ENCODE assay signal across 14 cellular contexts in genomic region chr13:97249093-97249787, GRCh38. TPM values are rescaled to one million over a fixed set of nuclear protein-coding genes. Genes with fewer than 3 reads are reported as not detected.
DNase-seq lines count a peak whose midpoint lies in the region; TF ChIP-seq lines count a peak whose summit lies in the region.
"Had no signal": no experiment of that assay in that cellular context is flagged by ENCODE, and none has a peak within 500 bp of the region (broad histone marks: within the 10 kb centered on the region; RNA-seq: fewer than 3 reads in every experiment).

No MANE protein-coding gene starts in this region.

- H3K79me1 ChIP-seq in neuronal stem cell (ENCODE audit: low read depth, low read length), result no peaks in the 10 kb centered on the region

- H2BK15ac ChIP-seq in neuronal stem cell (ENCODE audit: low read length), result no peak overlapping the region

- WGBS in neuronal stem cell (ENCODE audit: extremely low coverage in 2 of 2, insufficient read length in 2 of 2, insufficient replicate concordance in 1 of 2), 2 donors, result no CpG with 5 or more reads among the region's 5 CpGs

- H3K36me3 Mint-ChIP-seq in HFFc6 (ENCODE audit: low read depth) (peaks cover 10% of the 10 kb centered on the region), chondrocyte (ENCODE audit: low read depth) (no peaks in the 10 kb centered on the region)

- no peak overlapping the region for H2AFZ ChIP-seq in neuronal stem cell (ENCODE audit: low read length)

- H3K4me2 ChIP-seq in neuronal stem cell (ENCODE audit: insufficient read depth, low read length, poor library complexity, severe bottlenecking), result no peak overlapping the region
- H3K4me2 ChIP-seq: BLaER1 treated with 17β-estradiol and CSF1 and Interleukin-3, amounts not matched to agents 10 nM and 100 nM had no signal

- H4K91ac ChIP-seq in neuronal stem cell (ENCODE audit: low read depth, low read length, poor library complexity), result no peak overlapping the region

- H3K14ac ChIP-seq in neuronal stem cell (ENCODE audit: low read length), result no peak overlapping the region

- H3K9me3 Mint-ChIP-seq in HFFc6 (no peaks in the 10 kb centered on the region), chondrocyte (ENCODE audit: low read depth) (no peaks in the 10 kb centered on the region)

- H2AK5ac ChIP-seq in neuronal stem cell (ENCODE audit: low read depth, low read length), result no peak overlapping the region

- no peak overlapping the region for H4K8ac ChIP-seq in neuronal stem cell (ENCODE audit: low read depth, low read length)

- H3K36me3 ChIP-seq in neuronal stem cell (replicated peaks in 1 of 2; ENCODE audit: control insufficient read depth in 2 of 2, insufficient read depth in 2 of 2, low read length in 2 of 2), result no peaks in the 10 kb centered on the region

- H3K27ac ChIP-seq in skin epidermis, result peak overlapping the region in 13 of 21 experiments; percentile 3 to 79 (median 35)
- H3K27ac ChIP-seq in neuronal stem cell (replicated peaks; ENCODE audit: low read length), result no peak overlapping the region
- H3K27ac ChIP-seq: BLaER1 treated with 17β-estradiol and CSF1 and Interleukin-3, amounts not matched to agents 10 nM and 100 nM; VCaP had no signal

- no peak overlapping the region for H2BK5ac ChIP-seq in neuronal stem cell (ENCODE audit: low read length)

- no peak overlapping the region for H3K4ac ChIP-seq in neuronal stem cell (ENCODE audit: low read length)

- H3K9me3 ChIP-seq in neuronal stem cell (replicated peaks in 1 of 2; ENCODE audit: control insufficient read depth in 2 of 2, insufficient read depth in 1 of 2, low read depth in 1 of 2, low read length in 2 of 2), result no peaks in the 10 kb centered on the region

- H3K18ac ChIP-seq in neuronal stem cell (ENCODE audit: low read length), result no peak overlapping the region

- H3K27me3 Mint-ChIP-seq in HFFc6 (ENCODE audit: insufficient read depth) (no peaks in the 10 kb centered on the region), chondrocyte (ENCODE audit: low read depth) (no peaks in the 10 kb centered on the region)

- peaks cover 3 to 4% of the 10 kb centered on the region in 2 donors for H3K4me1 ChIP-seq in neuronal stem cell (ENCODE audit: control insufficient read depth in 2 of 2, insufficient read depth in 1 of 2, low read depth in 1 of 2, low read length in 2 of 2)
- H3K4me1 ChIP-seq: BLaER1 treated with 17β-estradiol and CSF1 and Interleukin-3, amounts not matched to agents 10 nM and 100 nM had no signal

- H3K4me3 ChIP-seq in skin epidermis, result no peak overlapping the region
- no peak overlapping the region for H3K4me3 ChIP-seq in neuronal stem cell (ENCODE audit: low read length in 2 of 2)
- H3K4me3 ChIP-seq: BLaER1 treated with 17β-estradiol and CSF1 and Interleukin-3, amounts not matched to agents 10 nM and 100 nM; lung had no signal

- no peak overlapping the region for H3K23ac ChIP-seq in neuronal stem cell (ENCODE audit: low read depth, low read length, poor library complexity)

- TF ChIP-seq CTCF in HFFc6 (IDR thresholded peaks at IDR 0.05), result no peak
- TF ChIP-seq CTCF in chondrocyte (IDR thresholded peaks at IDR 0.05), result no peak

- peaks cover 69% of the 10 kb centered on the region for H3K4me1 Mint-ChIP-seq in HFFc6 (ENCODE audit: low read depth)
- H3K4me1 Mint-ChIP-seq in chondrocyte (ENCODE audit: low read depth), result peaks cover 75% of the 10 kb centered on the region

- peak overlapping the region; percentile 65; the same call in 1 of the 2 replicates for H3K4me3 Mint-ChIP-seq in HFFc6
- H3K4me3 Mint-ChIP-seq in chondrocyte (ENCODE audit: unreplicated experiment), result peak overlapping the region; percentile 49

- DNase-seq in HFFc6 (no peak), chondrocyte (ENCODE audit: low spot score) (no peak), iris pigment epithelial cell (ENCODE audit: low read depth) (peak; percentile 59), NCI-H524 treated with DMSO at 0.1 percent for 48 hours (lab: John Stamatoyannopoulos, UW) (no peak), neuronal stem cell (ENCODE audit: low spot score) (no peak), globus pallidus (ENCODE audit: low spot score) (no peak)
- no peak for DNase-seq in activated naive CD4-positive, alpha-beta T cell treated with anti-CD3 and anti-CD28 coated beads, Interleukin-2, amount 50 U/mL, for 16 hours
- DNase-seq: GF-D8, MV-4-11, NCI-H446 had no signal

- no peaks in the 10 kb centered on the region for H3K27me3 ChIP-seq in neuronal stem cell (ENCODE audit: control insufficient read depth in 3 of 3, insufficient read depth in 3 of 3, low read depth in 1 of 3, low read length in 3 of 3)
- H3K27me3 ChIP-seq: BLaER1 treated with 17β-estradiol and CSF1 and Interleukin-3, amounts not matched to agents 10 nM and 100 nM had no signal

- H3K9ac ChIP-seq in neuronal stem cell (ENCODE audit: low read depth, low read length, poor library complexity), result no peak overlapping the region
- H3K9ac ChIP-seq: BLaER1 treated with 17β-estradiol and CSF1 and Interleukin-3, amounts not matched to agents 10 nM and 100 nM had no signal

- no peak overlapping the region for H2BK12ac ChIP-seq in neuronal stem cell (ENCODE audit: low read length)

- peak overlapping the region; percentile 68 for H3K27ac Mint-ChIP-seq in HFFc6
- peak overlapping the region; percentile 94 for H3K27ac Mint-ChIP-seq in chondrocyte (ENCODE audit: unreplicated experiment)

- no peak overlapping the region for H2BK120ac ChIP-seq in neuronal stem cell (ENCODE audit: low read depth, low read length)

RNA-seq across cellular contexts. Expression of gene MBNL2, which starts 27.1 kb away (rescaled TPM):
- total RNA-seq in HFFc6 (2021; fragmentation: NEBNext Ultra II Directional; extraction: Animal tissue kit (Norgen Biotek cat#: 25700)), result 100 to 1,000 TPM in 3 of 6 experiments, 10 to 100 TPM in 3; 78.5 to 138 (median 99.8) TPM
- total RNA-seq in chondrocyte, result 40.1 to 65.1 TPM (median 41.3 TPM) in 3 replicates
- polyA plus RNA-seq in neuronal stem cell (2013, experiment 1 of 2), result 19.1 TPM
- 22.7 TPM for polyA plus RNA-seq in neuronal stem cell (2013, experiment 2 of 2)
